In the genomic region with DNA sequence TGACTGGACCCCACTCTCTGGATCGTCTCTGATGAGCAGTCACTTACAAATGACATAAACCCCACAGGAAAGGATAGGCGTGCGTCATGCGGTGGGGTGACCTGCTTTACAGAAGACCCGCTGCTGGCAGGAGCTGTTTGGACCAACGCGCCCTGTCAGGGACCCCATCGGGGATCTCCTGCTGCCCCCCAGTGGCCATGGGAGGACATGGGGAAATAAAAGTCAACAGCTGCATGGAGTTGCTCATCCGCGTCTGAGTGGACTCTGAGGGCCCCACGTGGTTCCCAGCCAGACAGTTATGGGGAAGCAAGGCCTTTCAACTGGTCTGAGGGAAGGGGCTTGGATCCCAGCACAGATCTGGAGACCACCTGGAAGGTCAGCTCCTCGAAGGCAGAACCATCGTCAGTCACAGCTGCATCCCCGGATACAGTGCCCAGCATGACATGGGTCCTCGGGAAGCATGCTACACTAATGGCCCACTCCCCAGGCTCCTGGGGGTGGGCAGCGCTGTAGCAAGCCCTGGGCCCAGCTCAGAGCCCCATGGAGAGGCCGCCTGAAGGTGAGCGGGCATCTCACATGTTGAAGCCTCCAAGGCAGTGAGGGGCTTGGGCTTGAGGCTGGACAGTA, we compare ENCODE assay signal across 8 cellular contexts. TPM values are rescaled to one million over a fixed set of nuclear protein-coding genes. Genes with fewer than 3 reads are reported as not detected.
DNase-seq lines count a peak whose midpoint lies in the region; ATAC-seq and TF ChIP-seq lines count a peak whose summit lies in the region.

No MANE protein-coding gene starts in this region.

- CTCF ChIA-PET in RWPE1 (lab: Yijun Ruan, JAX), result interaction anchor here (0.5 to 1.6 kb wide), 10 partner anchors 22 to 426 kb away, joined by 3 to 7 read pairs (median 4); a partner anchor contains a TSS

- H3K36me3 Mint-ChIP-seq in activated T-helper 1 cell treated with anti-CD3 and anti-CD28 coated beads, Interleukin-12 subunit alpha, Interleukin-12 subunit beta, Interleukin-2, Interleukin-4 antibody, amounts not matched to agents 30 ng/mL and 10 ng/mL and 1 ng/mL, durations not matched to agents 14 hours and 24 hours and 36 hours (ENCODE audit: low read depth), result peaks cover 5% of the 10 kb centered on the region

- DNase-seq in KG1 (lab: John Stamatoyannopoulos, UW) (peak; percentile 55), RWPE1 (ENCODE audit: low spot score) (peak; percentile 74), fibroblast of the conjunctiva (ENCODE audit: low read depth) (peak; percentile 73), non-pigmented ciliary epithelial cell (ENCODE audit: low read depth) (peak; percentile 50)
- DNase-seq in activated T-helper 1 cell treated with anti-CD3 and anti-CD28 coated beads, Interleukin-12 subunit alpha, Interleukin-12 subunit beta, Interleukin-2, Interleukin-4 antibody, amounts not matched to agents 30 ng/mL and 10 ng/mL and 1 ng/mL, durations not matched to agents 14 hours and 24 hours and 36 hours (ENCODE audit: low spot score), result peak; percentile 61
- DNase-seq in stimulated activated naive CD8-positive, alpha-beta T cell treated with anti-CD3 and anti-CD28 coated beads, Interleukin-15, amount 100 ng/mL, for 72 hours, result peak; percentile 77 to 84

- H3K27ac Mint-ChIP-seq in activated T-helper 1 cell treated with anti-CD3 and anti-CD28 coated beads, Interleukin-12 subunit alpha, Interleukin-12 subunit beta, Interleukin-2, Interleukin-4 antibody, amounts not matched to agents 30 ng/mL and 10 ng/mL and 1 ng/mL, durations not matched to agents 14 hours and 24 hours and 36 hours, result no peak overlapping the region
- peak overlapping the region; percentile 22 to 47 for H3K27ac Mint-ChIP-seq in stimulated activated naive CD8-positive, alpha-beta T cell treated with anti-CD3 and anti-CD28 coated beads, Interleukin-15, amount 100 ng/mL, for 72 hours

- H3K27me3 Mint-ChIP-seq in activated T-helper 1 cell treated with anti-CD3 and anti-CD28 coated beads, Interleukin-12 subunit alpha, Interleukin-12 subunit beta, Interleukin-2, Interleukin-4 antibody, amounts not matched to agents 30 ng/mL and 10 ng/mL and 1 ng/mL, durations not matched to agents 14 hours and 24 hours and 36 hours (ENCODE audit: insufficient read depth), result no peaks in the 10 kb centered on the region
- no peaks in the 10 kb centered on the region for H3K27me3 Mint-ChIP-seq in stimulated activated naive CD8-positive, alpha-beta T cell treated with anti-CD3 and anti-CD28 coated beads, Interleukin-15, amount 100 ng/mL, for 72 hours

- peaks cover 15% of the 10 kb centered on the region for H3K4me1 Mint-ChIP-seq in activated T-helper 1 cell treated with anti-CD3 and anti-CD28 coated beads, Interleukin-12 subunit alpha, Interleukin-12 subunit beta, Interleukin-2, Interleukin-4 antibody, amounts not matched to agents 30 ng/mL and 10 ng/mL and 1 ng/mL, durations not matched to agents 14 hours and 24 hours and 36 hours (ENCODE audit: low read depth)
- H3K4me1 Mint-ChIP-seq in stimulated activated naive CD8-positive, alpha-beta T cell treated with anti-CD3 and anti-CD28 coated beads, Interleukin-15, amount 100 ng/mL, for 72 hours, result peaks cover 13% of the 10 kb centered on the region

- POLR2A ChIA-PET in RWPE1 (lab: Yijun Ruan, JAX; ENCODE audit: low non-redundant PET), result no interaction called here

- no peak overlapping the region for H3K27ac ChIP-seq in RWPE1

- peak; percentile 85 for ATAC-seq in stimulated activated naive CD8-positive, alpha-beta T cell treated with anti-CD3 and anti-CD28 coated beads, Interleukin-15, amount 100 ng/mL, for 72 hours
- ATAC-seq in GM18502 (IDR thresholded peaks at IDR 0.05; ENCODE audit: poor library complexity, unreplicated experiment), result no peak

- TF ChIP-seq CTCF in GM12875 (IDR thresholded peaks at IDR 0.05; ENCODE audit: borderline replicate concordance, insufficient read depth, low read depth, low read length) (peak; percentile 82), RWPE1 (conservative IDR thresholded peaks at IDR 0.05; ENCODE audit: low read depth) (peak; percentile 86)

- no peak overlapping the region for H3K4me3 ChIP-seq in GM12875 (ENCODE audit: low read depth, low read length)

- H3K9me3 Mint-ChIP-seq in activated T-helper 1 cell treated with anti-CD3 and anti-CD28 coated beads, Interleukin-12 subunit alpha, Interleukin-12 subunit beta, Interleukin-2, Interleukin-4 antibody, amounts not matched to agents 30 ng/mL and 10 ng/mL and 1 ng/mL, durations not matched to agents 14 hours and 24 hours and 36 hours, result no peaks in the 10 kb centered on the region
- no peaks in the 10 kb centered on the region for H3K9me3 Mint-ChIP-seq in stimulated activated naive CD8-positive, alpha-beta T cell treated with anti-CD3 and anti-CD28 coated beads, Interleukin-15, amount 100 ng/mL, for 72 hours

- intact Hi-C loops in activated T-helper 1 cell treated with anti-CD3 and anti-CD28 coated beads, Interleukin-12 subunit alpha, Interleukin-12 subunit beta, Interleukin-2, Interleukin-4 antibody, amounts not matched to agents 30 ng/mL and 10 ng/mL and 1 ng/mL, durations not matched to agents 14 hours and 24 hours and 36 hours (cut with micrococcal nuclease), result loop anchor here (1.0 kb wide), 2 partner anchors 43 to 204 kb away; no protein-coding TSS in a partner anchor

- no peak overlapping the region for H3K4me3 Mint-ChIP-seq in activated T-helper 1 cell treated with anti-CD3 and anti-CD28 coated beads, Interleukin-12 subunit alpha, Interleukin-12 subunit beta, Interleukin-2, Interleukin-4 antibody, amounts not matched to agents 30 ng/mL and 10 ng/mL and 1 ng/mL, durations not matched to agents 14 hours and 24 hours and 36 hours
- no peak overlapping the region for H3K4me3 Mint-ChIP-seq in stimulated activated naive CD8-positive, alpha-beta T cell treated with anti-CD3 and anti-CD28 coated beads, Interleukin-15, amount 100 ng/mL, for 72 hours

RNA-seq across cellular contexts. Expression of a gene that starts 32.1 kb away (rescaled TPM):
- total RNA-seq in activated T-helper 1 cell treated with anti-CD3 and anti-CD28 coated beads, Interleukin-12 subunit alpha, Interleukin-12 subunit beta, Interleukin-2, Interleukin-4 antibody, amounts not matched to agents 30 ng/mL and 10 ng/mL and 1 ng/mL, durations not matched to agents 14 hours and 24 hours and 36 hours, result not detected in 2 replicates

RNA-seq across cellular contexts. Expression of a gene that starts 46.4 kb away (rescaled TPM):
- not detected in 2 replicates for total RNA-seq in activated T-helper 1 cell treated with anti-CD3 and anti-CD28 coated beads, Interleukin-12 subunit alpha, Interleukin-12 subunit beta, Interleukin-2, Interleukin-4 antibody, amounts not matched to agents 30 ng/mL and 10 ng/mL and 1 ng/mL, durations not matched to agents 14 hours and 24 hours and 36 hours
